Comparison of ENCODE assay signal across 1 cellular context in the genomic region with DNA sequence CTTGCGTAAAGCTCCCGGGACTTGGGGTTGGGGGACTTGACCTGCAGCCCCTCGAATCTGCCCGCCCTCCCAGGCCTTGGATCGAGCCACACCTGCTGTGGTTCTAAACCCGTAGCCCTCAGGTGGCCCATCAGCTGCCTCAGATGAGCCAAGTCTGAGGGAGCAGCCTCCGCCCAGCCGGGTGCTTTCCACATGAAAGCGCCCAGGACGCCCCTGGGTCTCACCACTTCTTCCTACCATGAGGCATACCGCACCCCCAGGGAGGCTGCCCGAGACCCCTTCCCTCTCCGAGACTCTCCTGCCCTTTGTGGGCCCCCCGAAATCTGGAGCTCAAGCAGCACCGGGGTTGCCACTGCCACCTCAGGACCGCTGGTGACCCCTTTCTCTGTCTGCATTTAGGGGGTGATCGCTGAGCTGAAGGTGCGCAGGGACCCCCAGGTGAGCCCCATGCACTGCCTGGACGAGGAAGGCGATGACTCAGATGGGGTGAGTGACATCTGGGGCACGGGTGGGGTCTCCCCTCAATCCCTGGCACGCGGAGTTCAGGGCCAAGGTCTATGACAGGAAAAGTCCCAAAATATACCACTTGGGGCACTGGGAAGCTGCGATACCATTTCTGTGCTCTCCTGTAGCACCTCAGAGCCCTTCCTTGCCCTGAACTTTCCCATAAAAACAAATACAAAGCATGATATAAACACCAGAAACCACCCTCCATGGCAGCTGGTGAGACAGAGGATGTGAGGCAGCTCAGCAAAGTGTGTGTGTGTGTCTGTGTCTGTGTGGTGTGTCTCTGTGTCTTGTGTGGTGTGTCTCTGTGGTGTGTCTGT.
TF ChIP-seq lines count a peak whose summit lies in the region.

No MANE protein-coding gene starts in this region.

TF ChIP-seq in GM23338, 12 proteins besides CTCF, POLR2A, EP300 and RAD21 (continued from another document):
- TF ChIP-seq, protein P1, sequence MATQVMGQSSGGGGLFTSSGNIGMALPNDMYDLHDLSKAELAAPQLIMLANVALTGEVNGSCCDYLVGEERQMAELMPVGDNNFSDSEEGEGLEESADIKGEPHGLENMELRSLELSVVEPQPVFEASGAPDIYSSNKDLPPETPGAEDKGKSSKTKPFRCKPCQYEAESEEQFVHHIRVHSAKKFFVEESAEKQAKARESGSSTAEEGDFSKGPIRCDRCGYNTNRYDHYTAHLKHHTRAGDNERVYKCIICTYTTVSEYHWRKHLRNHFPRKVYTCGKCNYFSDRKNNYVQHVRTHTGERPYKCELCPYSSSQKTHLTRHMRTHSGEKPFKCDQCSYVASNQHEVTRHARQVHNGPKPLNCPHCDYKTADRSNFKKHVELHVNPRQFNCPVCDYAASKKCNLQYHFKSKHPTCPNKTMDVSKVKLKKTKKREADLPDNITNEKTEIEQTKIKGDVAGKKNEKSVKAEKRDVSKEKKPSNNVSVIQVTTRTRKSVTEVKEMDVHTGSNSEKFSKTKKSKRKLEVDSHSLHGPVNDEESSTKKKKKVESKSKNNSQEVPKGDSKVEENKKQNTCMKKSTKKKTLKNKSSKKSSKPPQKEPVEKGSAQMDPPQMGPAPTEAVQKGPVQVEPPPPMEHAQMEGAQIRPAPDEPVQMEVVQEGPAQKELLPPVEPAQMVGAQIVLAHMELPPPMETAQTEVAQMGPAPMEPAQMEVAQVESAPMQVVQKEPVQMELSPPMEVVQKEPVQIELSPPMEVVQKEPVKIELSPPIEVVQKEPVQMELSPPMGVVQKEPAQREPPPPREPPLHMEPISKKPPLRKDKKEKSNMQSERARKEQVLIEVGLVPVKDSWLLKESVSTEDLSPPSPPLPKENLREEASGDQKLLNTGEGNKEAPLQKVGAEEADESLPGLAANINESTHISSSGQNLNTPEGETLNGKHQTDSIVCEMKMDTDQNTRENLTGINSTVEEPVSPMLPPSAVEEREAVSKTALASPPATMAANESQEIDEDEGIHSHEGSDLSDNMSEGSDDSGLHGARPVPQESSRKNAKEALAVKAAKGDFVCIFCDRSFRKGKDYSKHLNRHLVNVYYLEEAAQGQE (IDR thresholded peaks at IDR 0.05; ENCODE audit: unreplicated experiment): no peak
- TF ChIP-seq CREB1 (CRISPR knock-in tag; IDR thresholded peaks at IDR 0.05; ENCODE audit: low read depth) (no peak), ZNF114 (CRISPR knock-in tag; IDR thresholded peaks at IDR 0.05) (no peak)
- TF ChIP-seq, protein P2, sequence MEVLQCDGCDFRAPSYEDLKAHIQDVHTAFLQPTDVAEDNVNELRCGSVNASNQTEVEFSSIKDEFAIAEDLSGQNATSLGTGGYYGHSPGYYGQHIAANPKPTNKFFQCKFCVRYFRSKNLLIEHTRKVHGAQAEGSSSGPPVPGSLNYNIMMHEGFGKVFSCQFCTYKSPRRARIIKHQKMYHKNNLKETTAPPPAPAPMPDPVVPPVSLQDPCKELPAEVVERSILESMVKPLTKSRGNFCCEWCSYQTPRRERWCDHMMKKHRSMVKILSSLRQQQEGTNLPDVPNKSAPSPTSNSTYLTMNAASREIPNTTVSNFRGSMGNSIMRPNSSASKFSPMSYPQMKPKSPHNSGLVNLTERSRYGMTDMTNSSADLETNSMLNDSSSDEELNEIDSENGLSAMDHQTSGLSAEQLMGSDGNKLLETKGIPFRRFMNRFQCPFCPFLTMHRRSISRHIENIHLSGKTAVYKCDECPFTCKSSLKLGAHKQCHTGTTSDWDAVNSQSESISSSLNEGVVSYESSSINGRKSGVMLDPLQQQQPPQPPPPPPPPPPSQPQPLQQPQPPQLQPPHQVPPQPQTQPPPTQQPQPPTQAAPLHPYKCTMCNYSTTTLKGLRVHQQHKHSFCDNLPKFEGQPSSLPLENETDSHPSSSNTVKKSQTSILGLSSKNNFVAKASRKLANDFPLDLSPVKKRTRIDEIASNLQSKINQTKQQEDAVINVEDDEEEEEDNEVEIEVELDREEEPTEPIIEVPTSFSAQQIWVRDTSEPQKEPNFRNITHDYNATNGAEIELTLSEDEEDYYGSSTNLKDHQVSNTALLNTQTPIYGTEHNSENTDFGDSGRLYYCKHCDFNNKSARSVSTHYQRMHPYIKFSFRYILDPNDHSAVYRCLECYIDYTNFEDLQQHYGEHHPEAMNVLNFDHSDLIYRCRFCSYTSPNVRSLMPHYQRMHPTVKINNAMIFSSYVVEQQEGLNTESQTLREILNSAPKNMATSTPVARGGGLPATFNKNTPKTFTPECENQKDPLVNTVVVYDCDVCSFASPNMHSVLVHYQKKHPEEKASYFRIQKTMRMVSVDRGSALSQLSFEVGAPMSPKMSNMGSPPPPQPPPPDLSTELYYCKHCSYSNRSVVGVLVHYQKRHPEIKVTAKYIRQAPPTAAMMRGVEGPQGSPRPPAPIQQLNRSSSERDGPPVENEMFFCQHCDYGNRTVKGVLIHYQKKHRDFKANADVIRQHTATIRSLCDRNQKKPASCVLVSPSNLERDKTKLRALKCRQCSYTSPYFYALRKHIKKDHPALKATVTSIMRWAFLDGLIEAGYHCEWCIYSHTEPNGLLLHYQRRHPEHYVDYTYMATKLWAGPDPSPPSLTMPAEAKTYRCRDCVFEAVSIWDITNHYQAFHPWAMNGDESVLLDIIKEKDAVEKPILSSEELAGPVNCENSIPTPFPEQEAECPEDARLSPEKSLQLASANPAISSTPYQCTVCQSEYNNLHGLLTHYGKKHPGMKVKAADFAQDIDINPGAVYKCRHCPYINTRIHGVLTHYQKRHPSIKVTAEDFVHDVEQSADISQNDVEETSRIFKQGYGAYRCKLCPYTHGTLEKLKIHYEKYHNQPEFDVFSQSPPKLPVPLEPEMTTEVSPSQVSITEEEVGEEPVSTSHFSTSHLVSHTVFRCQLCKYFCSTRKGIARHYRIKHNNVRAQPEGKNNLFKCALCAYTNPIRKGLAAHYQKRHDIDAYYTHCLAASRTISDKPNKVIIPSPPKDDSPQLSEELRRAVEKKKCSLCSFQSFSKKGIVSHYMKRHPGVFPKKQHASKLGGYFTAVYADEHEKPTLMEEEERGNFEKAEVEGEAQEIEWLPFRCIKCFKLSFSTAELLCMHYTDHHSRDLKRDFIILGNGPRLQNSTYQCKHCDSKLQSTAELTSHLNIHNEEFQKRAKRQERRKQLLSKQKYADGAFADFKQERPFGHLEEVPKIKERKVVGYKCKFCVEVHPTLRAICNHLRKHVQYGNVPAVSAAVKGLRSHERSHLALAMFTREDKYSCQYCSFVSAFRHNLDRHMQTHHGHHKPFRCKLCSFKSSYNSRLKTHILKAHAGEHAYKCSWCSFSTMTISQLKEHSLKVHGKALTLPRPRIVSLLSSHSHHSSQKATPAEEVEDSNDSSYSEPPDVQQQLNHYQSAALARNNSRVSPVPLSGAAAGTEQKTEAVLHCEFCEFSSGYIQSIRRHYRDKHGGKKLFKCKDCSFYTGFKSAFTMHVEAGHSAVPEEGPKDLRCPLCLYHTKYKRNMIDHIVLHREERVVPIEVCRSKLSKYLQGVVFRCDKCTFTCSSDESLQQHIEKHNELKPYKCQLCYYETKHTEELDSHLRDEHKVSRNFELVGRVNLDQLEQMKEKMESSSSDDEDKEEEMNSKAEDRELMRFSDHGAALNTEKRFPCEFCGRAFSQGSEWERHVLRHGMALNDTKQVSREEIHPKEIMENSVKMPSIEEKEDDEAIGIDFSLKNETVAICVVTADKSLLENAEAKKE (CRISPR knock-in tag; IDR thresholded peaks at IDR 0.05): no peak
